26 cellular contexts compared by ENCODE assay signal in genomic region chr2:167785606-167786005, GRCh38.
A peak's percentile ranks its signal among the peaks of the same experiment; 100 is the strongest.
DNase-seq lines count a peak whose midpoint lies in the region; ATAC-seq, FAIRE-seq and TF ChIP-seq lines count a peak whose summit lies in the region.
"Had no signal": no experiment of that assay in that cellular context is flagged by ENCODE, and none has a peak within 500 bp of the region (broad histone marks: within the 10 kb centered on the region; RNA-seq: fewer than 3 reads in every experiment).

No MANE protein-coding gene starts in this region.

- H3K79me1 ChIP-seq in H1 (ENCODE audit: low read depth, low read length) (no peaks in the 10 kb centered on the region), mesenchymal stem cell (replicated peaks; ENCODE audit: low read length, poor library complexity, severe bottlenecking) (no peaks in the 10 kb centered on the region)

- H2BK12ac ChIP-seq in H1 (ENCODE audit: low read depth, low read length) = no peak overlapping the region
- H2BK12ac ChIP-seq in mesenchymal stem cell (ENCODE audit: low read length in 2 of 2) = no peak overlapping the region

- H2AK5ac ChIP-seq in H1 (ENCODE audit: low read depth, low read length) = no peak overlapping the region
- H2AK5ac ChIP-seq in mesenchymal stem cell (ENCODE audit: low read length, severe bottlenecking) = no peak overlapping the region

- no peak overlapping the region for H2BK15ac ChIP-seq in H1 (ENCODE audit: low read length)
- H2BK15ac ChIP-seq in mesenchymal stem cell (ENCODE audit: low read depth, poor library complexity, severe bottlenecking) = no peak overlapping the region

- no peak for TF ChIP-seq CTCF in H1 (IDR thresholded peaks at IDR 0.05; ENCODE audit: control extremely low read depth in 1 of 3, insufficient read depth in 1 of 3, low read depth in 1 of 3, low read length in 3 of 3)
- no peak for TF ChIP-seq CTCF in BE2C (IDR thresholded peaks at IDR 0.05; ENCODE audit: low read depth, low read length)

- no peak for ATAC-seq in GM18517 (IDR thresholded peaks at IDR 0.05; ENCODE audit: unreplicated experiment)
- ATAC-seq: activated T-helper 17 cell treated with anti-CD3 and anti-CD28 coated beads, Interleukin-2, amount 50 U/mL, for 72 hours; natural killer cell treated with Interleukin-12 subunit alpha and Interleukin-12 subunit beta and Interleukin-15 and Interleukin-18, amount 100 ng/mL, for 72 hours; right lobe of liver; stimulated activated naive CD8-positive, alpha-beta T cell treated with anti-CD3 and anti-CD28 coated beads, Interleukin-15, amount 100 ng/mL, for 72 hours had no signal

- H3K23ac ChIP-seq in H1 (ENCODE audit: insufficient read length) (no peak overlapping the region), mesenchymal stem cell (ENCODE audit: low read length in 2 of 2) (no peak overlapping the region)

- H3K9me3 ChIP-seq in H1 (ENCODE audit: insufficient read depth in 2 of 2, low read depth in 1 of 2, low read length in 1 of 2) (no peaks in the 10 kb centered on the region), mesenchymal stem cell (ENCODE audit: control insufficient read depth, low read length) (no peaks in the 10 kb centered on the region), BE2C (no peaks in the 10 kb centered on the region)
- H3K9me3 ChIP-seq: left ventricle myocardium inferior, right lobe of liver, tibial artery had no signal

- H3K18ac ChIP-seq in H1 (ENCODE audit: extremely low read depth, low read length) (no peak overlapping the region), mesenchymal stem cell (ENCODE audit: low read depth in 1 of 2, low read length in 2 of 2) (no peak overlapping the region)

- H3K4me1 ChIP-seq in H1 (replicated peaks in 1 of 4; ENCODE audit: control insufficient read depth in 3 of 4, insufficient read depth in 4 of 4, low read length in 3 of 4) (peaks cover 3 to 27% (median 13%) of the 10 kb centered on the region in 4 experiments), mesenchymal stem cell (ENCODE audit: control insufficient read depth, insufficient read depth, low read depth, low read length) (peaks cover 4% of the 10 kb centered on the region), BE2C (no peaks in the 10 kb centered on the region)
- H3K4me1 ChIP-seq: left ventricle myocardium inferior had no signal

- no peak overlapping the region for H2BK20ac ChIP-seq in H1 (ENCODE audit: low read length)

- peak overlapping the region; percentile 78 for H4K5ac ChIP-seq in H1 (ENCODE audit: insufficient read length, low read depth, low read length)

- H3K23me2 ChIP-seq in H1 (ENCODE audit: low read depth, low read length) = no peaks in the 10 kb centered on the region

- H4K91ac ChIP-seq in H1 (replicated peaks; ENCODE audit: insufficient read length, low read length) = no peak overlapping the region
- H4K91ac ChIP-seq in mesenchymal stem cell (ENCODE audit: low read length) = no peak overlapping the region

- 37% methylated on average over 5 of the region's 5 CpGs; no CpG with 5 or more reads in 1 of the 2 experiments for WGBS in H1 (ENCODE audit: extremely low coverage in 1 of 2, insufficient coverage in 1 of 2, insufficient read length in 1 of 2, insufficient replicate concordance in 2 of 2, low coverage in 1 of 2, low lambda C conversion rate in 2 of 2, missing lambda C conversion rate in 1 of 2), 2 experiments
- WGBS in mesenchymal stem cell = 73% methylated on average over 5 of the region's 5 CpGs

- H3K4me2 ChIP-seq in H1 (ENCODE audit: insufficient read depth in 1 of 2, low read depth in 2 of 2, low read length in 2 of 2) (no peak overlapping the region), mesenchymal stem cell (ENCODE audit: low read length, poor library complexity, severe bottlenecking) (no peak overlapping the region)

- DNase-seq in RCC 7860 (ENCODE audit: low spot score) (peak; percentile 75), H1 (ENCODE audit: low read depth in 1 of 2, low spot score in 2 of 2) (no peak), mesenchymal stem cell (no peak), A172 (ENCODE audit: low spot score) (no peak), BE2C (no peak)
- no peak for DNase-seq in activated CD4-positive, alpha-beta T cell treated with anti-CD3 and anti-CD28 coated beads for 4 hours
- DNase-seq: activated CD4-positive, alpha-beta T cell treated with anti-CD3 and anti-CD28 coated beads, Interleukin-2, amount 50 U/mL, for 4 hours; activated CD8-positive, alpha-beta memory T cell treated with anti-CD3 and anti-CD28 coated beads, Interleukin-2, amount 50 U/mL, for 4 hours; anterior cingulate cortex; DMS53; HCEC 1CT; immature natural killer cell; left ventricle myocardium inferior; NCI-H1694 treated with DMSO at 0.1 percent for 48 hours; NCI-H226; NCI-H774; right lobe of liver; stimulated activated naive CD8-positive, alpha-beta T cell treated with anti-CD3 and anti-CD28 coated beads, Interleukin-15, amount 100 ng/mL, for 72 hours; T-helper 9 cell; tibial artery had no signal

- no peaks in the 10 kb centered on the region for H3K36me3 ChIP-seq in H1 (ENCODE audit: control insufficient read depth in 2 of 4, insufficient read depth in 4 of 4, low read length in 3 of 4)
- no peaks in the 10 kb centered on the region for H3K36me3 ChIP-seq in mesenchymal stem cell (ENCODE audit: control insufficient read depth in 1 of 2, insufficient read depth in 2 of 2, low read depth in 1 of 2, low read length in 2 of 2)
- H3K36me3 ChIP-seq in BE2C = no peaks in the 10 kb centered on the region
- H3K36me3 ChIP-seq: left ventricle myocardium inferior, right lobe of liver, tibial artery had no signal

- CTCF ChIA-PET in H1 (lab: Charles Lee; ENCODE audit: partially characterized antibody) = interaction anchor here (0.8 to 2.6 kb wide), 4 partner anchors 9 to 19 kb away, joined by 3 to 7 read pairs (median 4); no protein-coding TSS in a partner anchor

- H2AFZ ChIP-seq in H1 (ENCODE audit: low read length) (no peak overlapping the region), mesenchymal stem cell (ENCODE audit: low read depth, low read length) (no peak overlapping the region)
- H2AFZ ChIP-seq: parathyroid adenoma had no signal

- H2BK5ac ChIP-seq in H1 (ENCODE audit: low read depth, low read length) = 0 out of 2 replicates have a peak overlapping the region, but pooled peaks have one; percentile 5
- H2BK5ac ChIP-seq in mesenchymal stem cell (ENCODE audit: low read depth, low read length, poor library complexity, severe bottlenecking) = no peak overlapping the region

- H3K4me3 ChIP-seq in H1 (ENCODE audit: extremely low read depth in 1 of 4, insufficient read depth in 2 of 4, low read depth in 3 of 4, low read length in 4 of 4) (no peak overlapping the region), mesenchymal stem cell (ENCODE audit: insufficient read depth in 1 of 2, low read depth in 1 of 2, low read length in 2 of 2) (no peak overlapping the region), BE2C (ENCODE audit: low read depth, low read length) (no peak overlapping the region)
- H3K4me3 ChIP-seq: left ventricle myocardium inferior, right lobe of liver, tibial artery had no signal

- 0 out of 4 replicates have a peak, but pooled peaks cover 0 to 3% of the 10 kb centered on the region in 2 experiments for H3K79me2 ChIP-seq in H1 (ENCODE audit: control insufficient read depth in 1 of 2, insufficient read depth in 2 of 2, low read length in 2 of 2)
- H3K79me2 ChIP-seq: parathyroid adenoma had no signal

- FAIRE-seq in RCC 7860 (lab: Jason Lieb, UNC) = peak; percentile 91
- peak; percentile 66 for FAIRE-seq in H1 (lab: Jason Lieb, UNC)
- FAIRE-seq: endothelial cell of umbilical vein, HTR-8/SVneo had no signal

- H3K14ac ChIP-seq in H1 (ENCODE audit: insufficient read length) (no peak overlapping the region), mesenchymal stem cell (ENCODE audit: low read length in 2 of 2) (no peak overlapping the region)

- H3K4ac ChIP-seq in H1 (replicated peaks; ENCODE audit: insufficient read length, low read depth, low read length) = no peak overlapping the region
- H3K4ac ChIP-seq in mesenchymal stem cell (ENCODE audit: low read depth in 1 of 2, low read length in 2 of 2) = no peak overlapping the region

- H3K56ac ChIP-seq in H1 (replicated peaks; ENCODE audit: insufficient read length, low read depth, low read length) = no peak overlapping the region

- H3K27me3 ChIP-seq in H1 (replicated peaks in 1 of 4; ENCODE audit: control insufficient read depth in 3 of 4, extremely low read depth in 1 of 4, insufficient read depth in 3 of 4, low read length in 3 of 4) (no peaks in the 10 kb centered on the region; a peak in 1 of 7 replicates), mesenchymal stem cell (ENCODE audit: control insufficient read depth in 1 of 2, insufficient read depth in 1 of 2, low read length in 2 of 2) (no peaks in the 10 kb centered on the region), BE2C (no peaks in the 10 kb centered on the region)
- H3K27me3 ChIP-seq: right lobe of liver, tibial artery had no signal

- H4K20me1 ChIP-seq in H1 (replicated peaks in 1 of 2; ENCODE audit: control insufficient read depth in 1 of 2, insufficient read depth in 2 of 2, low read length in 2 of 2) = no peaks in the 10 kb centered on the region

- no peak overlapping the region for H4K8ac ChIP-seq in H1 (ENCODE audit: extremely low read depth, insufficient read depth, low read length)
- H4K8ac ChIP-seq in mesenchymal stem cell (ENCODE audit: low read length) = no peak overlapping the region

- TF ChIP-seq RAD21 in H1 (IDR thresholded peaks at IDR 0.05 in 1 of 2, conservative IDR thresholded peaks at IDR 0.05 in 1 of 2; ENCODE audit: low read depth in 2 of 2, low read length in 2 of 2) = no peak

- H2BK120ac ChIP-seq in H1 (replicated peaks; ENCODE audit: low read depth, low read length) = no peak overlapping the region
- H2BK120ac ChIP-seq in mesenchymal stem cell (ENCODE audit: low read depth, low read length) = no peak overlapping the region

- POLR2A ChIA-PET in H1 (lab: Charles Lee; ENCODE audit: partially characterized antibody) = interaction anchor here (0.6 kb wide), 1 partner anchor 399 kb away, joined by 3 read pairs; no protein-coding TSS in a partner anchor

- TF ChIP-seq POLR2A in H1 (IDR thresholded peaks at IDR 0.05; ENCODE audit: control extremely low read depth in 1 of 2, low read depth in 2 of 2, low read length in 2 of 2) = no peak

- H3K9ac ChIP-seq in H1 (replicated peaks in 1 of 4; ENCODE audit: extremely low read depth in 1 of 4, low read depth in 3 of 4, low read length in 3 of 4) (no peak overlapping the region), mesenchymal stem cell (ENCODE audit: low read length) (no peak overlapping the region)
- H3K9ac ChIP-seq: parathyroid adenoma had no signal

- no peak for TF ChIP-seq EP300 in H1 (IDR thresholded peaks at IDR 0.05; ENCODE audit: borderline replicate concordance in 1 of 2, low read depth in 2 of 2, low read length in 2 of 2)

- no peak overlapping the region for H3K27ac ChIP-seq in H1 (ENCODE audit: low read depth, low read length)
- H3K27ac ChIP-seq in mesenchymal stem cell (ENCODE audit: low read length, poor library complexity, severe bottlenecking) = peak overlapping the region; percentile 12
- H3K27ac ChIP-seq: left ventricle myocardium inferior, parathyroid adenoma, right lobe of liver, tibial artery had no signal
